ENCODE assay signal across 26 cellular contexts in the genomic region with DNA sequence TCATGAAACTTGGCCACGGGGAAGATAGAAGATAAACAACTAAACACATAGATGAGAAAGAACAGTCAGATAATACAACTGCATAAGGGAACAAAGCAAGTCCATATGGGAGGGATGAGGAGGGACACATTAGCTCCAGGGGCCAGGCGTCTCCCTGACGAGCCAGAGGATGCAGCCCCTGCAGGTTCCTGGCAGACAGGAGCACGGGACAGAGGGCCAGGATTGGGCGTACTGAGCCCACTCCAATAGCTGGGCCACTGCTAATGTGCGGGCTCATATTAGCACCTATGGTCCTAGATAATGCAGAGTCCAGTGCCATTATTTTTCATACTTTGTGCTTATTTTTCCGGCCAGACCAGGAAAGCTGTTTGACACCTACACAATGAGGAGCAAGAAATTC.
"Had no signal": no experiment of that assay in that cellular context is flagged by ENCODE, and none has a peak within 500 bp of the region (broad histone marks: within the 10 kb centered on the region; RNA-seq: fewer than 3 reads in every experiment).

No MANE protein-coding gene starts in this region.

- ATAC-seq: esophagus mucosa; gastrocnemius medialis; left lobe of liver; naive thymus-derived CD4-positive, alpha-beta T cell; pancreas; right lobe of liver; stimulated activated naive CD8-positive, alpha-beta T cell treated with anti-CD3 and anti-CD28 coated beads, Interleukin-15, amount 100 ng/mL, for 72 hours had no signal

- H3K4me1 Mint-ChIP-seq: naive thymus-derived CD4-positive, alpha-beta T cell; nephron progenitor cell; stimulated activated naive CD8-positive, alpha-beta T cell treated with anti-CD3 and anti-CD28 coated beads, Interleukin-15, amount 100 ng/mL, for 72 hours had no signal

- H3K27ac Mint-ChIP-seq: dendritic cell treated with granulocyte-macrophage colony-stimulating factor and Interleukin-4, amounts not matched to agents 40 ng/mL and 50 ng/mL, for 4 days; endodermal cell; naive thymus-derived CD4-positive, alpha-beta T cell; nephron progenitor cell; progenitor cell of endocrine pancreas; stimulated activated naive CD8-positive, alpha-beta T cell treated with anti-CD3 and anti-CD28 coated beads, Interleukin-15, amount 100 ng/mL, for 72 hours had no signal

- H3K4me3 ChIP-seq: colonic mucosa, gastrocnemius medialis, pancreas, right lobe of liver, smooth muscle cell, thyroid gland had no signal

- H3K36me3 Mint-ChIP-seq: naive thymus-derived CD4-positive, alpha-beta T cell had no signal

- DNase-seq: central memory CD4-positive, alpha-beta T cell; colonic mucosa; effector CD8-positive, alpha-beta T cell; endodermal cell; gastrocnemius medialis; kidney; mammary epithelial cell; mesendoderm; midbrain; naive thymus-derived CD4-positive, alpha-beta T cell; nephron progenitor cell; nucleus accumbens; pancreas; right lobe of liver; stimulated activated CD4-positive, alpha-beta T cell treated with anti-CD3 and anti-CD28 coated beads, Interleukin-12 subunit alpha, Interleukin-12 subunit beta, amount 100 ng/mL, for 4 hours; stimulated activated CD4-positive, alpha-beta T cell treated with anti-CD3 and anti-CD28 coated beads, Interleukin-1b, Interleukin-23, amount 100 ng/mL, for 48 hours; stimulated activated CD4-positive, alpha-beta T cell treated with anti-CD3 and anti-CD28 coated beads, Interleukin-4, amount 100 ng/mL, for 1 hour; stimulated activated naive CD4-positive, alpha-beta T cell; stimulated activated naive CD8-positive, alpha-beta T cell treated with anti-CD3 and anti-CD28 coated beads, Interleukin-15, amount 100 ng/mL, for 72 hours; thyroid gland; trophoblast cell had no signal

- H3K36me3 ChIP-seq: colonic mucosa, gastrocnemius medialis, pancreas, right lobe of liver, thyroid gland had no signal

- H3K9me3 Mint-ChIP-seq: dendritic cell treated with granulocyte-macrophage colony-stimulating factor and Interleukin-4, amounts not matched to agents 40 ng/mL and 50 ng/mL, for 4 days; endodermal cell had no signal

- H3K4me3 Mint-ChIP-seq: dendritic cell treated with granulocyte-macrophage colony-stimulating factor and Interleukin-4, amounts not matched to agents 40 ng/mL and 50 ng/mL, for 4 days; endodermal cell; naive thymus-derived CD4-positive, alpha-beta T cell; nephron progenitor cell; stimulated activated naive CD8-positive, alpha-beta T cell treated with anti-CD3 and anti-CD28 coated beads, Interleukin-15, amount 100 ng/mL, for 72 hours had no signal

- H3K27me3 Mint-ChIP-seq: progenitor cell of endocrine pancreas had no signal

- H3K27me3 ChIP-seq: colonic mucosa, gastrocnemius medialis, pancreas, right lobe of liver, thyroid gland had no signal

- H3K9me3 ChIP-seq: colonic mucosa, gastrocnemius medialis, pancreas, right lobe of liver, thyroid gland had no signal

- H3K4me1 ChIP-seq: colonic mucosa, gastrocnemius medialis, pancreas, right lobe of liver, thyroid gland had no signal
